In the genomic region with DNA sequence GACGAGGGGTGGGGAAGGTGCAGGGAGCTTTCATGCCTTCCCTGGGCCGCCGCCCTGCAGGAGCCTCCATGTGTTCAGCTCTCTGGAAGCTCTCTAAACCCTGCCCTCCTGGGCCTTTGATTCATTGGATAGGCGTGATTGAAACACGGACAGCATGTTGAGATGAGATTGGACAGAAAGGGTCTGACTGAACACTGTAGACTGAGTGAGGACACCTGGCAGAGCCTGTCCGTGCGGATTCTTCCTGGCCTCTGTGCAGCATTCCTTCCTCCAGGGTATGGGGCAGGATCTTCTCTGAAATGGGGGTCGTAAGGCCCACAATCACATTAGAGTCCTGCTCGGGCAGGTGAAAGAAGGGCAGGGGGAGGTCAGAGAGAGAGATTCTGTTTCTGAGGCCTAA, we compare ENCODE assay signal across 19 cellular contexts.
"Had no signal": no experiment of that assay in that cellular context is flagged by ENCODE, and none has a peak within 500 bp of the region (broad histone marks: within the 10 kb centered on the region; RNA-seq: fewer than 3 reads in every experiment).

No MANE protein-coding gene starts in this region.

- H3K27ac ChIP-seq: brain microvascular endothelial cell, colonic mucosa, neural progenitor cell, prostate gland, right atrium auricular region, SK-N-MC, stomach, testis had no signal

- H3K9me3 Mint-ChIP-seq: activated B cell treated with CpG ODN at 0.5 μM for 24 hours; activated naive CD4-positive, alpha-beta T cell treated with anti-CD3 and anti-CD28 coated beads for 36 hours; activated T-helper 2 cell treated with anti-CD3 and anti-CD28 coated beads, Interferon-gamma antibody, Interleukin-2, Interleukin-4, amounts not matched to agents 10 μg/mL and 5 μg/mL and 100 μg/mL, durations not matched to agents 14 hours and 24 hours and 36 hours; neural progenitor cell had no signal

- H3K9me3 ChIP-seq: colonic mucosa, prostate gland, right atrium auricular region, stomach, testis had no signal

- H3K27me3 ChIP-seq: brain microvascular endothelial cell, colonic mucosa, neural progenitor cell, right atrium auricular region, stomach, testis had no signal

- H3K4me3 Mint-ChIP-seq: activated B cell treated with CpG ODN at 0.5 μM for 24 hours; activated naive CD4-positive, alpha-beta T cell treated with anti-CD3 and anti-CD28 coated beads for 36 hours; neural progenitor cell had no signal

- H3K4me1 Mint-ChIP-seq: activated B cell treated with CpG ODN at 0.5 μM for 24 hours, neural progenitor cell had no signal

- H3K36me3 ChIP-seq: neural progenitor cell had no signal

- H3K4me1 ChIP-seq: colonic mucosa, neural progenitor cell, prostate gland, right atrium auricular region, stomach, testis had no signal

- DNase-seq: activated B cell treated with CpG ODN at 0.5 μM for 24 hours; activated CD4-positive, alpha-beta T cell treated with anti-CD3 and anti-CD28 coated beads for 48 hours; activated naive CD4-positive, alpha-beta T cell treated with anti-CD3 and anti-CD28 coated beads for 36 hours; aorta; brain microvascular endothelial cell; colonic mucosa; erythroblast; foreskin melanocyte; hypothalamus; kidney; stimulated activated CD4-positive, alpha-beta T cell treated with anti-CD3 and anti-CD28 coated beads, Interleukin-2, amount 100 ng/mL, for 24 hours; stomach; testis had no signal

- ATAC-seq: left lobe of liver had no signal

- H3K27me3 Mint-ChIP-seq: activated B cell treated with CpG ODN at 0.5 μM for 24 hours had no signal

- H3K4me3 ChIP-seq: colonic mucosa, neural progenitor cell, prostate gland, right atrium auricular region, SK-N-MC, stomach, testis had no signal

- H3K27ac Mint-ChIP-seq: activated B cell treated with CpG ODN at 0.5 μM for 24 hours; activated naive CD4-positive, alpha-beta T cell treated with anti-CD3 and anti-CD28 coated beads for 36 hours had no signal
